ENCODE assay signal across 8 cellular contexts in genomic region chr3:88628901-88629300, GRCh38.
"Had no signal": no experiment of that assay in that cellular context is flagged by ENCODE, and none has a peak within 500 bp of the region (broad histone marks: within the 10 kb centered on the region; RNA-seq: fewer than 3 reads in every experiment).

No MANE protein-coding gene starts in this region.

- H3K36me3 ChIP-seq: HAP-1 had no signal

- H3K4me1 ChIP-seq: HAP-1 had no signal

- H3K4me3 ChIP-seq: GM23248, GM23338, HAP-1 had no signal

- H3K9me3 ChIP-seq: HAP-1 had no signal

- DNase-seq: GM23248, GOT3, H7, H9, HCEC 1CT, HFFc6 had no signal

- H3K27ac ChIP-seq: GM23248 had no signal
